ENCODE assay signal across 9 cellular contexts in genomic region chr2:222656544-222657446, GRCh38. TPM values are rescaled to one million over a fixed set of nuclear protein-coding genes. Genes with fewer than 3 reads are reported as not detected.
DNase-seq lines count a peak whose midpoint lies in the region; ATAC-seq and TF ChIP-seq lines count a peak whose summit lies in the region.
"Had no signal": no experiment of that assay in that cellular context is flagged by ENCODE, and none has a peak within 500 bp of the region (broad histone marks: within the 10 kb centered on the region; RNA-seq: fewer than 3 reads in every experiment).

No MANE protein-coding gene starts in this region.

- H3K27ac Mint-ChIP-seq in activated T-helper 2 cell treated with anti-CD3 and anti-CD28 coated beads, Interferon-gamma antibody, Interleukin-2, Interleukin-4, amounts not matched to agents 10 μg/mL and 5 μg/mL and 100 μg/mL, durations not matched to agents 14 hours and 24 hours and 36 hours: peak overlapping the region; percentile 93

- 15 to 22% (median 22%) methylated on average over 11 of the region's 11 CpGs for WGBS in stomach, 5 donors

- peak; percentile 31 for ATAC-seq in GM19351 (IDR thresholded peaks at IDR 0.05; ENCODE audit: unreplicated experiment)
- peak; percentile 32 for ATAC-seq in HG03432 (IDR thresholded peaks at IDR 0.05; ENCODE audit: unreplicated experiment)

- DNase-seq in AG20443 (ENCODE audit: low spot score) (peak; percentile 15), stomach (no peak), GM19240 (ENCODE audit: insufficient read length, low spot score) (no peak), NCI-H1930 (lab: John Stamatoyannopoulos, UW) (no peak)
- DNase-seq in activated T-helper 2 cell treated with anti-CD3 and anti-CD28 coated beads, Interferon-gamma antibody, Interleukin-2, Interleukin-4, amounts not matched to agents 10 μg/mL and 5 μg/mL and 100 μg/mL, durations not matched to agents 14 hours and 24 hours and 36 hours (ENCODE audit: low spot score): no peak

- H3K27me3 Mint-ChIP-seq in activated T-helper 2 cell treated with anti-CD3 and anti-CD28 coated beads, Interferon-gamma antibody, Interleukin-2, Interleukin-4, amounts not matched to agents 10 μg/mL and 5 μg/mL and 100 μg/mL, durations not matched to agents 14 hours and 24 hours and 36 hours (ENCODE audit: low read depth): no peaks in the 10 kb centered on the region

- H3K4me1 Mint-ChIP-seq in activated T-helper 2 cell treated with anti-CD3 and anti-CD28 coated beads, Interferon-gamma antibody, Interleukin-2, Interleukin-4, amounts not matched to agents 10 μg/mL and 5 μg/mL and 100 μg/mL, durations not matched to agents 14 hours and 24 hours and 36 hours (ENCODE audit: low read depth): peaks cover 34% of the 10 kb centered on the region

- no peaks in the 10 kb centered on the region for H3K36me3 ChIP-seq in iPS-20b (ENCODE audit: insufficient read depth, low read depth, low read length)
- no peaks in the 10 kb centered on the region for H3K36me3 ChIP-seq in stomach

- H3K4me1 ChIP-seq in iPS-20b (ENCODE audit: insufficient read depth, low read length) (no peaks in the 10 kb centered on the region), stomach (peaks cover 16 to 46% (median 32%) of the 10 kb centered on the region in 4 donors)

- intact Hi-C loops in activated T-helper 2 cell treated with anti-CD3 and anti-CD28 coated beads, Interferon-gamma antibody, Interleukin-2, Interleukin-4, amounts not matched to agents 10 μg/mL and 5 μg/mL and 100 μg/mL, durations not matched to agents 14 hours and 24 hours and 36 hours (cut with micrococcal nuclease): loop anchor here (2.0 to 10.0 kb wide), 3 partner anchors 232 to 1298 kb away; partner anchors contain the start of genes MRPL44 and SGPP2
- intact Hi-C loops in stomach (cut with DNase I; ENCODE audit: low total_unique reads): no loop called here

- no peak for TF ChIP-seq POLR2A in stomach (IDR thresholded peaks at IDR 0.05)

- H3K9me3 ChIP-seq in iPS-20b (ENCODE audit: insufficient read depth, low read depth, low read length): no peaks in the 10 kb centered on the region
- no peaks in the 10 kb centered on the region for H3K9me3 ChIP-seq in stomach

- peaks cover 17% of the 10 kb centered on the region for H3K36me3 Mint-ChIP-seq in activated T-helper 2 cell treated with anti-CD3 and anti-CD28 coated beads, Interferon-gamma antibody, Interleukin-2, Interleukin-4, amounts not matched to agents 10 μg/mL and 5 μg/mL and 100 μg/mL, durations not matched to agents 14 hours and 24 hours and 36 hours (ENCODE audit: low read depth)

- no peak for TF ChIP-seq CTCF in stomach (IDR thresholded peaks at IDR 0.05)

- H3K4me3 ChIP-seq in iPS-20b (ENCODE audit: low read length) (peak overlapping the region; percentile 95), stomach (peak overlapping the region; percentile 71 to 98 (median 89))

- H3K27me3 ChIP-seq in iPS-20b (ENCODE audit: insufficient read depth, low read length): no peaks in the 10 kb centered on the region
- no peaks in the 10 kb centered on the region for H3K27me3 ChIP-seq in stomach

- H3K9ac ChIP-seq in iPS-20b (ENCODE audit: low read depth, low read length): peak overlapping the region; percentile 90

- TF ChIP-seq EP300 in stomach (IDR thresholded peaks at IDR 0.05): no peak

- no peaks in the 10 kb centered on the region for H3K9me3 Mint-ChIP-seq in activated T-helper 2 cell treated with anti-CD3 and anti-CD28 coated beads, Interferon-gamma antibody, Interleukin-2, Interleukin-4, amounts not matched to agents 10 μg/mL and 5 μg/mL and 100 μg/mL, durations not matched to agents 14 hours and 24 hours and 36 hours

- H3K27ac ChIP-seq in iPS-20b (ENCODE audit: low read length) (peak overlapping the region; percentile 90), stomach (peak overlapping the region; percentile 83 to 90 (median 89))

- peak overlapping the region; percentile 98 for H3K4me3 Mint-ChIP-seq in activated T-helper 2 cell treated with anti-CD3 and anti-CD28 coated beads, Interferon-gamma antibody, Interleukin-2, Interleukin-4, amounts not matched to agents 10 μg/mL and 5 μg/mL and 100 μg/mL, durations not matched to agents 14 hours and 24 hours and 36 hours (ENCODE audit: low read depth)

RNA-seq across cellular contexts. Expression of gene FARSB, which starts 0.9 kb away (rescaled TPM):
- 47.7 and 49.8 TPM in 2 replicates for total RNA-seq in activated T-helper 2 cell treated with anti-CD3 and anti-CD28 coated beads, Interferon-gamma antibody, Interleukin-2, Interleukin-4, amounts not matched to agents 10 μg/mL and 5 μg/mL and 100 μg/mL, durations not matched to agents 14 hours and 24 hours and 36 hours
- total RNA-seq in stomach: 10 to 100 TPM in 2 of 5 donors, 1 to 10 TPM in 3; 1.4 to 26.3 (median 5.8) TPM
- polyA plus RNA-seq in stomach: 10 to 100 TPM; 15.1 to 17.5 (median 17.3) TPM

RNA-seq across cellular contexts. Expression of gene MOGAT1, which starts 14.7 kb away (rescaled TPM):
- total RNA-seq in activated T-helper 2 cell treated with anti-CD3 and anti-CD28 coated beads, Interferon-gamma antibody, Interleukin-2, Interleukin-4, amounts not matched to agents 10 μg/mL and 5 μg/mL and 100 μg/mL, durations not matched to agents 14 hours and 24 hours and 36 hours: 0.18 TPM in 1 of 2 replicates, not detected in the other
- total RNA-seq in stomach: 1 to 10 TPM in 1 of 5 donors, not detected in 4; 1.8 TPM
- polyA plus RNA-seq in stomach: under 1 TPM in 1 of 3 donors, not detected in 2; 0.15 TPM
- total RNA-seq: HT1080 had no signal
